34 cellular contexts compared by ENCODE assay signal in genomic region chr6:126640921-126641320, GRCh38.
"Had no signal": no experiment of that assay in that cellular context is flagged by ENCODE, and none has a peak within 500 bp of the region (broad histone marks: within the 10 kb centered on the region; RNA-seq: fewer than 3 reads in every experiment).

No MANE protein-coding gene starts in this region.

- H3K27me3 Mint-ChIP-seq: naive B cell; naive thymus-derived CD8-positive, alpha-beta T cell; natural killer cell treated with Interleukin-12 subunit alpha and Interleukin-12 subunit beta and Interleukin-15 and Interleukin-18, amount 100 ng/mL, for 72 hours; progenitor cell of endocrine pancreas; stimulated activated memory B cell treated with anti-CD40 and anti-IgM and Interleukin-4, amounts not matched to agents 10 μg/mL and 1 μg/mL and 100 μg/mL, for 72 hours; stimulated activated naive CD8-positive, alpha-beta T cell treated with anti-CD3 and anti-CD28 coated beads, Interleukin-15, amount 100 ng/mL, for 72 hours; type B pancreatic cell had no signal

- H3K4me3 ChIP-seq: ovary, psoas muscle, right lobe of liver, sigmoid colon, skin epidermis, smooth muscle cell, spleen, suprapubic skin, testis, tibial artery, transverse colon, upper lobe of right lung, uterus had no signal

- H3K4me2 ChIP-seq: smooth muscle cell had no signal

- H3K27me3 ChIP-seq: neutrophil, ovary, right lobe of liver, sigmoid colon, spleen, suprapubic skin, testis, tibial artery, transverse colon, upper lobe of right lung, uterus had no signal

- H3K27ac Mint-ChIP-seq: naive B cell; naive thymus-derived CD8-positive, alpha-beta T cell; natural killer cell treated with Interleukin-12 subunit alpha and Interleukin-12 subunit beta and Interleukin-15 and Interleukin-18, amount 100 ng/mL, for 72 hours; progenitor cell of endocrine pancreas; stimulated activated memory B cell treated with anti-CD40 and anti-IgM and Interleukin-4, amounts not matched to agents 10 μg/mL and 1 μg/mL and 100 μg/mL, for 72 hours; stimulated activated naive CD8-positive, alpha-beta T cell treated with anti-CD3 and anti-CD28 coated beads, Interleukin-15, amount 100 ng/mL, for 72 hours; type B pancreatic cell had no signal

- H3K79me2 ChIP-seq: parathyroid adenoma had no signal

- H3K4me3 Mint-ChIP-seq: naive B cell; naive thymus-derived CD8-positive, alpha-beta T cell; natural killer cell treated with Interleukin-12 subunit alpha and Interleukin-12 subunit beta and Interleukin-15 and Interleukin-18, amount 100 ng/mL, for 72 hours; neural crest cell; stimulated activated memory B cell treated with anti-CD40 and anti-IgM and Interleukin-4, amounts not matched to agents 10 μg/mL and 1 μg/mL and 100 μg/mL, for 72 hours; stimulated activated naive CD8-positive, alpha-beta T cell treated with anti-CD3 and anti-CD28 coated beads, Interleukin-15, amount 100 ng/mL, for 72 hours; type B pancreatic cell had no signal

- H3K36me3 Mint-ChIP-seq: naive B cell; naive thymus-derived CD8-positive, alpha-beta T cell; natural killer cell treated with Interleukin-12 subunit alpha and Interleukin-12 subunit beta and Interleukin-15 and Interleukin-18, amount 100 ng/mL, for 72 hours; stimulated activated memory B cell treated with anti-CD40 and anti-IgM and Interleukin-4, amounts not matched to agents 10 μg/mL and 1 μg/mL and 100 μg/mL, for 72 hours had no signal

- H2AFZ ChIP-seq: parathyroid adenoma had no signal

- DNase-seq: naive B cell; naive thymus-derived CD8-positive, alpha-beta T cell; nucleus accumbens; ovary; posterior cingulate gyrus; psoas muscle; right cardiac atrium; right lobe of liver; sigmoid colon; spleen; stimulated activated CD4-positive, alpha-beta T cell treated with anti-CD3 and anti-CD28 coated beads, Interleukin-12 subunit alpha, Interleukin-12 subunit beta, amount 100 ng/mL, for 4 hours; stimulated activated CD4-positive, alpha-beta T cell treated with anti-CD3 and anti-CD28 coated beads, Interleukin-1b, Interleukin-23, amount 100 ng/mL, for 48 hours; stimulated activated CD4-positive, alpha-beta T cell treated with anti-CD3 and anti-CD28 coated beads, Interleukin-4, amount 100 ng/mL, for 1 hour; stimulated activated CD4-positive, alpha-beta T cell treated with anti-CD3 and anti-CD28 coated beads, Interleukin-4, amount 100 ng/mL, for 4 hours; stimulated activated CD8-positive, alpha-beta memory T cell treated with anti-CD3 and anti-CD28 coated beads, Interleukin-4, amount 100 ng/mL, for 48 hours; stimulated activated naive CD4-positive, alpha-beta T cell; stimulated activated naive CD8-positive, alpha-beta T cell treated with anti-CD3 and anti-CD28 coated beads, Interleukin-15, amount 100 ng/mL, for 72 hours; stimulated activated naive CD8-positive, alpha-beta T cell treated with anti-CD3 and anti-CD28 coated beads, Interleukin-15, Interleukin-2, amounts not matched to agents 100 U/mL and 50 U/mL, for 24 hours; substantia nigra; testis; tibial artery; transverse colon; upper lobe of right lung; uterus had no signal

- H3K36me3 ChIP-seq: neutrophil, ovary, right lobe of liver, sigmoid colon, spleen, suprapubic skin, tibial artery, transverse colon, upper lobe of right lung, uterus had no signal

- H3K27ac ChIP-seq: neutrophil, ovary, parathyroid adenoma, psoas muscle, right lobe of liver, sigmoid colon, skin epidermis, spleen, suprapubic skin, testis, tibial artery, transverse colon, upper lobe of right lung had no signal

- H3K4me1 Mint-ChIP-seq: naive B cell; naive thymus-derived CD8-positive, alpha-beta T cell; neural crest cell; stimulated activated memory B cell treated with anti-CD40 and anti-IgM and Interleukin-4, amounts not matched to agents 10 μg/mL and 1 μg/mL and 100 μg/mL, for 72 hours; stimulated activated naive CD8-positive, alpha-beta T cell treated with anti-CD3 and anti-CD28 coated beads, Interleukin-15, amount 100 ng/mL, for 72 hours had no signal

- H3K9me3 ChIP-seq: neutrophil, ovary, psoas muscle, right lobe of liver, sigmoid colon, spleen, suprapubic skin, testis, tibial artery, transverse colon, upper lobe of right lung, uterus had no signal

- H3K9me3 Mint-ChIP-seq: naive B cell; neural crest cell; stimulated activated memory B cell treated with anti-CD40 and anti-IgM and Interleukin-4, amounts not matched to agents 10 μg/mL and 1 μg/mL and 100 μg/mL, for 72 hours had no signal

- H3K4me1 ChIP-seq: parathyroid adenoma, psoas muscle, right lobe of liver, sigmoid colon, spleen, suprapubic skin, testis, tibial artery, transverse colon, upper lobe of right lung, uterus had no signal
